Comparison of ENCODE assay signal across 8 cellular contexts in genomic region chrX:107775000-107775733, GRCh38. TPM values are rescaled to one million over a fixed set of nuclear protein-coding genes. Genes with fewer than 3 reads are reported as not detected.
A peak's percentile ranks its signal among the peaks of the same experiment; 100 is the strongest.
DNase-seq lines count a peak whose midpoint lies in the region; ATAC-seq and TF ChIP-seq lines count a peak whose summit lies in the region.

No MANE protein-coding gene starts in this region.

- no peaks in the 10 kb centered on the region for H3K36me3 Mint-ChIP-seq in activated naive CD4-positive, alpha-beta T cell treated with anti-CD3 and anti-CD28 coated beads for 36 hours (ENCODE audit: low read depth)
- H3K36me3 Mint-ChIP-seq in activated naive CD4-positive, alpha-beta T cell treated with anti-CD3 and anti-CD28 coated beads, Interleukin-2, amount 50 U/mL, for 72 hours, result no peaks in the 10 kb centered on the region
- H3K36me3 Mint-ChIP-seq in central memory CD8-positive, alpha-beta T cell (ENCODE audit: insufficient read depth), result peaks cover 6% of the 10 kb centered on the region

- intact Hi-C loops in activated naive CD4-positive, alpha-beta T cell treated with anti-CD3 and anti-CD28 coated beads for 36 hours (cut with micrococcal nuclease), result loop anchor here (5.0 to 10.0 kb wide), 2 partner anchors 450 to 878 kb away; no protein-coding TSS in a partner anchor

- TF ChIP-seq CTCF in KMS-11 (conservative IDR thresholded peaks at IDR 0.05; ENCODE audit: low read depth, low read length), result no peak

- no peaks in the 10 kb centered on the region for H3K9me3 Mint-ChIP-seq in activated naive CD4-positive, alpha-beta T cell treated with anti-CD3 and anti-CD28 coated beads for 36 hours
- no peaks in the 10 kb centered on the region for H3K9me3 Mint-ChIP-seq in activated naive CD4-positive, alpha-beta T cell treated with anti-CD3 and anti-CD28 coated beads, Interleukin-2, amount 50 U/mL, for 72 hours
- no peaks in the 10 kb centered on the region for H3K9me3 Mint-ChIP-seq in central memory CD8-positive, alpha-beta T cell

- CTCF ChIA-PET in activated naive CD4-positive, alpha-beta T cell treated with anti-CD3 and anti-CD28 coated beads for 36 hours (lab: Charles Lee), result interaction anchor here (0.9 to 5.8 kb wide), 11 partner anchors 8 to 117 kb away, joined by 3 to 124 read pairs (median 4); no protein-coding TSS in a partner anchor

- H3K79me2 ChIP-seq in KMS-11 (ENCODE audit: insufficient read depth, low read depth), result no peaks in the 10 kb centered on the region

- peak overlapping the region; percentile 97 for H2AFZ ChIP-seq in KMS-11 (ENCODE audit: low read depth)

- ATAC-seq in activated naive CD4-positive, alpha-beta T cell treated with anti-CD3 and anti-CD28 coated beads, Interleukin-2, amount 50 U/mL, for 72 hours, result no peak
- ATAC-seq in central memory CD8-positive, alpha-beta T cell (replicated peaks; ENCODE audit: extremely low read depth, poor library complexity, severe bottlenecking), result no peak

- H4K20me1 ChIP-seq in KMS-11 (ENCODE audit: insufficient read depth), result no peaks in the 10 kb centered on the region

- H3K27ac ChIP-seq in KMS-11 (no peak overlapping the region; the same call in 1 of the 2 replicates), mucosa of rectum (ENCODE audit: low read depth in 2 of 2, low read length in 2 of 2) (peak overlapping the region; percentile 11 to 21)

- no peaks in the 10 kb centered on the region for H3K27me3 ChIP-seq in KMS-11 (ENCODE audit: insufficient read depth, low read depth)
- H3K27me3 ChIP-seq in mucosa of rectum (ENCODE audit: control insufficient read depth in 2 of 2, insufficient read depth in 2 of 2, low read length in 2 of 2), result peaks cover 0 to 4% of the 10 kb centered on the region in 2 donors

- H3K4me3 Mint-ChIP-seq in activated naive CD4-positive, alpha-beta T cell treated with anti-CD3 and anti-CD28 coated beads for 36 hours, result peak overlapping the region; percentile 85
- peak overlapping the region; percentile 81 for H3K4me3 Mint-ChIP-seq in central memory CD8-positive, alpha-beta T cell

- H3K27me3 Mint-ChIP-seq in activated naive CD4-positive, alpha-beta T cell treated with anti-CD3 and anti-CD28 coated beads for 36 hours (ENCODE audit: low read depth), result no peaks in the 10 kb centered on the region
- H3K27me3 Mint-ChIP-seq in central memory CD8-positive, alpha-beta T cell, result no peaks in the 10 kb centered on the region

- H3K9ac ChIP-seq in KMS-11 (peak overlapping the region; percentile 49; the same call in 1 of the 2 replicates), mucosa of rectum (ENCODE audit: low read depth in 1 of 2, low read length in 2 of 2) (peak overlapping the region; percentile 49 to 74)

- H3K27ac Mint-ChIP-seq in activated naive CD4-positive, alpha-beta T cell treated with anti-CD3 and anti-CD28 coated beads for 36 hours, result no peak overlapping the region
- no peak overlapping the region for H3K27ac Mint-ChIP-seq in activated naive CD4-positive, alpha-beta T cell treated with anti-CD3 and anti-CD28 coated beads, Interleukin-2, amount 50 U/mL, for 72 hours
- peak overlapping the region; percentile 85 for H3K27ac Mint-ChIP-seq in central memory CD8-positive, alpha-beta T cell (ENCODE audit: low read depth)

- H3K9me3 ChIP-seq in mucosa of rectum (ENCODE audit: control insufficient read depth in 2 of 2, low read length in 2 of 2), result no peaks in the 10 kb centered on the region

- H3K36me3 ChIP-seq in KMS-11 (ENCODE audit: insufficient read depth) (no peaks in the 10 kb centered on the region), mucosa of rectum (ENCODE audit: control insufficient read depth in 2 of 2, insufficient read depth in 2 of 2, low read length in 2 of 2) (no peaks in the 10 kb centered on the region)

- DNase-seq in activated naive CD4-positive, alpha-beta T cell treated with anti-CD3 and anti-CD28 coated beads for 36 hours, result peak; percentile 7
- no peak for DNase-seq in activated naive CD4-positive, alpha-beta T cell treated with anti-CD3 and anti-CD28 coated beads, Interleukin-2, amount 50 U/mL, for 72 hours (ENCODE audit: low spot score in 2 of 2)
- no peak for DNase-seq in central memory CD8-positive, alpha-beta T cell (ENCODE audit: low spot score in 2 of 2)
- DNase-seq in NOMO-1 treated with DMSO at 0.1 percent for 48 hours (lab: John Stamatoyannopoulos, UW; ENCODE audit: unreplicated experiment) (no peak), Ammon's horn (ENCODE audit: low spot score) (no peak), AG08395 (ENCODE audit: low spot score) (no peak)

- H3K4me3 ChIP-seq in KMS-11 (IDR thresholded peaks at IDR 0.05; ENCODE audit: insufficient read depth, low read depth, low read length) (no peak overlapping the region), mucosa of rectum (ENCODE audit: low read length in 2 of 2) (peak overlapping the region; percentile 62 to 72)

- H3K4me1 Mint-ChIP-seq in activated naive CD4-positive, alpha-beta T cell treated with anti-CD3 and anti-CD28 coated beads for 36 hours (ENCODE audit: low read depth), result peaks cover 4% of the 10 kb centered on the region
- H3K4me1 Mint-ChIP-seq in central memory CD8-positive, alpha-beta T cell, result peaks cover 20% of the 10 kb centered on the region

- peak overlapping the region; percentile 46 for H3K4me2 ChIP-seq in KMS-11

- H3K4me1 ChIP-seq in KMS-11 (ENCODE audit: low read depth, poor library complexity, severe bottlenecking) (peaks cover 5% of the 10 kb centered on the region), mucosa of rectum (ENCODE audit: control insufficient read depth in 2 of 2, insufficient read depth in 2 of 2, low read length in 2 of 2) (peaks cover 0 to 16% of the 10 kb centered on the region in 2 donors)

RNA-seq across cellular contexts. Expression of gene TSC22D3, which starts 0.4 kb away (rescaled TPM):
- total RNA-seq in activated naive CD4-positive, alpha-beta T cell treated with anti-CD3 and anti-CD28 coated beads for 36 hours, result 10 to 100 TPM; 28.0 to 29.2 TPM
- 10 to 100 TPM; 41.1 to 80.3 TPM for total RNA-seq in activated naive CD4-positive, alpha-beta T cell treated with anti-CD3 and anti-CD28 coated beads, Interleukin-2, amount 50 U/mL, for 72 hours

RNA-seq across cellular contexts. Expression of gene NCBP2L, which starts 2.4 kb away (rescaled TPM):
- not detected for total RNA-seq in activated naive CD4-positive, alpha-beta T cell treated with anti-CD3 and anti-CD28 coated beads for 36 hours
- not detected for total RNA-seq in activated naive CD4-positive, alpha-beta T cell treated with anti-CD3 and anti-CD28 coated beads, Interleukin-2, amount 50 U/mL, for 72 hours

RNA-seq across cellular contexts. Expression of gene MID2, which starts 50.5 kb away (rescaled TPM):
- 10 to 100 TPM in 1 of 2 experiments, 1 to 10 TPM in 1; 8.6 to 10.5 TPM for total RNA-seq in activated naive CD4-positive, alpha-beta T cell treated with anti-CD3 and anti-CD28 coated beads for 36 hours
- total RNA-seq in activated naive CD4-positive, alpha-beta T cell treated with anti-CD3 and anti-CD28 coated beads, Interleukin-2, amount 50 U/mL, for 72 hours, result 10 to 100 TPM in 1 of 2 donors, 1 to 10 TPM in 1; 8.4 to 10.3 TPM
